15 cellular contexts compared by ENCODE assay signal in genomic region chr16:70740174-70740918, GRCh38. TPM values are rescaled to one million over a fixed set of nuclear protein-coding genes. Genes with fewer than 3 reads are reported as not detected.
DNase-seq lines count a peak whose midpoint lies in the region; ATAC-seq, FAIRE-seq and TF ChIP-seq lines count a peak whose summit lies in the region.
"Had no signal": no experiment of that assay in that cellular context is flagged by ENCODE, and none has a peak within 500 bp of the region (broad histone marks: within the 10 kb centered on the region; RNA-seq: fewer than 3 reads in every experiment).

No MANE protein-coding gene starts in this region.

- peaks cover 33% of the 10 kb centered on the region for H3K4me1 Mint-ChIP-seq in T-helper 2 cell treated with Interferon-gamma antibody and Interleukin-4, amounts not matched to agents 5 μg/mL and 100 μg/mL, for 36 hours (ENCODE audit: low read depth)
- peaks cover 72% of the 10 kb centered on the region for H3K4me1 Mint-ChIP-seq in activated CD8-positive, alpha-beta T cell treated with anti-CD3 and anti-CD28 coated beads, Interleukin-2, amount 10 ng/mL, durations not matched to agents 7 days and 5 days (ENCODE audit: low read depth)
- peaks cover 33% of the 10 kb centered on the region for H3K4me1 Mint-ChIP-seq in stimulated activated effector memory CD8-positive, alpha-beta T cell treated with anti-CD3 and anti-CD28 coated beads, Interleukin-12 subunit alpha, Interleukin-12 subunit beta, amount 100 ng/mL, for 72 hours

- peaks cover 23% of the 10 kb centered on the region for H3K36me3 Mint-ChIP-seq in T-helper 2 cell treated with Interferon-gamma antibody and Interleukin-4, amounts not matched to agents 5 μg/mL and 100 μg/mL, for 36 hours (ENCODE audit: low read depth)
- H3K36me3 Mint-ChIP-seq in activated CD8-positive, alpha-beta T cell treated with anti-CD3 and anti-CD28 coated beads, Interleukin-2, amount 10 ng/mL, durations not matched to agents 7 days and 5 days (ENCODE audit: low read depth) = peaks cover 41% of the 10 kb centered on the region
- peaks cover 12% of the 10 kb centered on the region for H3K36me3 Mint-ChIP-seq in stimulated activated effector memory CD8-positive, alpha-beta T cell treated with anti-CD3 and anti-CD28 coated beads, Interleukin-12 subunit alpha, Interleukin-12 subunit beta, amount 100 ng/mL, for 72 hours

- no peaks in the 10 kb centered on the region for H3K9me3 Mint-ChIP-seq in T-helper 2 cell treated with Interferon-gamma antibody and Interleukin-4, amounts not matched to agents 5 μg/mL and 100 μg/mL, for 36 hours
- H3K9me3 Mint-ChIP-seq in activated CD8-positive, alpha-beta T cell treated with anti-CD3 and anti-CD28 coated beads, Interleukin-2, amount 10 ng/mL, durations not matched to agents 7 days and 5 days (ENCODE audit: insufficient read depth) = peaks cover 4% of the 10 kb centered on the region
- no peaks in the 10 kb centered on the region for H3K9me3 Mint-ChIP-seq in stimulated activated effector memory CD8-positive, alpha-beta T cell treated with anti-CD3 and anti-CD28 coated beads, Interleukin-12 subunit alpha, Interleukin-12 subunit beta, amount 100 ng/mL, for 72 hours

- H3K4me3 Mint-ChIP-seq in T-helper 2 cell treated with Interferon-gamma antibody and Interleukin-4, amounts not matched to agents 5 μg/mL and 100 μg/mL, for 36 hours = no peak overlapping the region
- H3K4me3 Mint-ChIP-seq in activated CD8-positive, alpha-beta T cell treated with anti-CD3 and anti-CD28 coated beads, Interleukin-2, amount 10 ng/mL, durations not matched to agents 7 days and 5 days = no peak overlapping the region
- no peak overlapping the region for H3K4me3 Mint-ChIP-seq in stimulated activated effector memory CD8-positive, alpha-beta T cell treated with anti-CD3 and anti-CD28 coated beads, Interleukin-12 subunit alpha, Interleukin-12 subunit beta, amount 100 ng/mL, for 72 hours

- H3K4me1 ChIP-seq in left lung (peaks cover 28 to 67% of the 10 kb centered on the region in 2 donors), PC-3 (ENCODE audit: insufficient read depth, low read length) (0 out of 2 replicates have a peak, but pooled peaks cover under 1% of the 10 kb centered on the region)

- intact Hi-C loops in left lung (cut with DNase I) (no loop called here), PC-3 (cut with micrococcal nuclease) (no loop called here)

- no peaks in the 10 kb centered on the region for H3F3A ChIP-seq in PC-3 (ENCODE audit: low read length, unreplicated experiment)

- H3K36me3 ChIP-seq in left lung (peaks cover 0 to 57% of the 10 kb centered on the region in 2 donors), PC-3 (ENCODE audit: low read depth, low read length) (peaks cover 8% of the 10 kb centered on the region)
- H3K36me3 ChIP-seq: adrenal gland, thoracic aorta had no signal

- H3K9me3 ChIP-seq in left lung (peaks cover 0 to 5% of the 10 kb centered on the region in 2 donors), PC-3 (ENCODE audit: low read length) (no peaks in the 10 kb centered on the region)
- H3K9me3 ChIP-seq: adrenal gland, right atrium auricular region, thoracic aorta had no signal

- H3K27ac Mint-ChIP-seq in T-helper 2 cell treated with Interferon-gamma antibody and Interleukin-4, amounts not matched to agents 5 μg/mL and 100 μg/mL, for 36 hours = peak overlapping the region; percentile 45
- peak overlapping the region; percentile 99 for H3K27ac Mint-ChIP-seq in activated CD8-positive, alpha-beta T cell treated with anti-CD3 and anti-CD28 coated beads, Interleukin-2, amount 10 ng/mL, durations not matched to agents 7 days and 5 days
- peak overlapping the region; percentile 89 for H3K27ac Mint-ChIP-seq in stimulated activated effector memory CD8-positive, alpha-beta T cell treated with anti-CD3 and anti-CD28 coated beads, Interleukin-12 subunit alpha, Interleukin-12 subunit beta, amount 100 ng/mL, for 72 hours

- no TSS peak for BruUV-seq in PC-3 (replicated peaks; lab: Mats Ljungman, UMichigan)

- no peak overlapping the region for H3K9ac ChIP-seq in PC-3 (ENCODE audit: low read length)

- H3K79me2 ChIP-seq in PC-3 (ENCODE audit: low read length) = no peaks in the 10 kb centered on the region

- CTCF ChIA-PET in activated CD8-positive, alpha-beta T cell treated with anti-CD3 and anti-CD28 coated beads, Interleukin-2, amount 10 ng/mL, durations not matched to agents 7 days and 5 days (lab: Charles Lee) = interaction anchor here (1.3 to 1.4 kb wide), 2 partner anchors 10 to 31 kb away, joined by 3 to 4 read pairs; no protein-coding TSS in a partner anchor
- CTCF ChIA-PET in PC-3 (lab: Charles Lee) = interaction anchor here (0.5 kb wide), 1 partner anchor 31 kb away, joined by 4 read pairs; no protein-coding TSS in a partner anchor

- H3K27ac ChIP-seq in left lung = peak overlapping the region; percentile 26 to 45
- no peak overlapping the region for H3K27ac ChIP-seq in PC-3 (ENCODE audit: low read length)
- H3K27ac ChIP-seq: right atrium auricular region had no signal

- H4K20me1 ChIP-seq in PC-3 (ENCODE audit: low read length) = no peaks in the 10 kb centered on the region

- no peaks in the 10 kb centered on the region for H3K27me3 Mint-ChIP-seq in T-helper 2 cell treated with Interferon-gamma antibody and Interleukin-4, amounts not matched to agents 5 μg/mL and 100 μg/mL, for 36 hours (ENCODE audit: low read depth)
- no peaks in the 10 kb centered on the region for H3K27me3 Mint-ChIP-seq in activated CD8-positive, alpha-beta T cell treated with anti-CD3 and anti-CD28 coated beads, Interleukin-2, amount 10 ng/mL, durations not matched to agents 7 days and 5 days (ENCODE audit: low read depth)

- FAIRE-seq in GM19239 (lab: Jason Lieb, UNC) = no peak
- FAIRE-seq: K562 had no signal

- H3K4me2 ChIP-seq in PC-3 (ENCODE audit: low read length) = no peak overlapping the region

- H2AFZ ChIP-seq in PC-3 (ENCODE audit: low read length) = no peak overlapping the region

- POLR2A ChIA-PET in activated CD8-positive, alpha-beta T cell treated with anti-CD3 and anti-CD28 coated beads, Interleukin-2, amount 10 ng/mL, durations not matched to agents 7 days and 5 days (lab: Charles Lee) = interaction anchor here (0.9 kb wide), 1 partner anchor 44 kb away, joined by 3 read pairs; no protein-coding TSS in a partner anchor
- POLR2A ChIA-PET in PC-3 (lab: Charles Lee; ENCODE audit: unreplicated experiment) = no interaction called here

- H3K4me3 ChIP-seq in left lung (no peak overlapping the region), PC-3 (ENCODE audit: low read length) (no peak overlapping the region)
- H3K4me3 ChIP-seq: adrenal gland, dorsolateral prefrontal cortex, K562, right atrium auricular region, thoracic aorta had no signal

- no peaks in the 10 kb centered on the region for H3K9me2 ChIP-seq in PC-3 (replicated peaks; ENCODE audit: low read length)

- no peak for ATAC-seq in activated CD8-positive, alpha-beta T cell treated with anti-CD3 and anti-CD28 coated beads, Interleukin-2, amount 10 ng/mL, durations not matched to agents 7 days and 5 days
- ATAC-seq in left lung (no peak), PC-3 (no peak)
- ATAC-seq in stimulated activated effector memory CD8-positive, alpha-beta T cell treated with anti-CD3 and anti-CD28 coated beads, Interleukin-12 subunit alpha, Interleukin-12 subunit beta, amount 100 ng/mL, for 72 hours = no peak
- ATAC-seq: K562 had no signal

- H3K27me3 ChIP-seq in left lung (no peaks in the 10 kb centered on the region), PC-3 (ENCODE audit: low read length) (no peaks in the 10 kb centered on the region)
- H3K27me3 ChIP-seq: adrenal gland, dorsolateral prefrontal cortex, right atrium auricular region had no signal

- no peak for TF ChIP-seq CTCF in left lung (IDR thresholded peaks at IDR 0.05)
- no peak for TF ChIP-seq CTCF in PC-3 (conservative IDR thresholded peaks at IDR 0.05; ENCODE audit: low read depth, low read length)

- no peak for DNase-seq in T-helper 2 cell treated with Interferon-gamma antibody and Interleukin-4, amounts not matched to agents 5 μg/mL and 100 μg/mL, for 36 hours (ENCODE audit: low spot score)
- DNase-seq in T-helper 2 cell (no peak), left lung (peak in 1 of 2 donors; percentile 58), midbrain (lab: John Stamatoyannopoulos, UW) (no peak), GM19239 (ENCODE audit: insufficient read length, low spot score) (no peak), PC-3 (no peak)
- no peak for DNase-seq in activated CD8-positive, alpha-beta T cell treated with anti-CD3 and anti-CD28 coated beads, Interleukin-2, amount 10 ng/mL, durations not matched to agents 7 days and 5 days
- no peak for DNase-seq in stimulated activated effector memory CD8-positive, alpha-beta T cell treated with anti-CD3 and anti-CD28 coated beads, Interleukin-12 subunit alpha, Interleukin-12 subunit beta, amount 100 ng/mL, for 72 hours (ENCODE audit: low spot score in 2 of 2)
- DNase-seq: activated CD4-positive, alpha-beta T cell treated with anti-CD3 and anti-CD28 coated beads, Interleukin-2, amount 50 U/mL, for 4 hours; dorsolateral prefrontal cortex; NCI-H2029 had no signal

RNA-seq across cellular contexts. Expression of gene MTSS2, which starts 54.5 kb away (rescaled TPM):
- total RNA-seq in activated CD8-positive, alpha-beta T cell treated with anti-CD3 and anti-CD28 coated beads, Interleukin-2, amount 10 ng/mL, durations not matched to agents 7 days and 5 days = 1 to 10 TPM; 5.7 to 6.0 TPM
- 10 to 100 TPM; 58.1 to 96.3 TPM for total RNA-seq in left lung
- 18.7 and 39.2 TPM in 2 replicates for total RNA-seq in PC-3 (2014; rRNA removed)

Comparison
In these comparisons a context has a peak if more than half of its experiments do, and no peak if none do; other contexts are left out.
1. H3K27ac Mint-ChIP-seq: peak in every context shown above with its lines; median percentile 99 in activated CD8-positive, alpha-beta T cell treated with anti-CD3 and anti-CD28 coated beads, Interleukin-2, amount 10 ng/mL, durations not matched to agents 7 days and 5 days; 89 in stimulated activated effector memory CD8-positive, alpha-beta T cell treated with anti-CD3 and anti-CD28 coated beads, Interleukin-12 subunit alpha, Interleukin-12 subunit beta, amount 100 ng/mL, for 72 hours; 45 in T-helper 2 cell treated with Interferon-gamma antibody and Interleukin-4, amounts not matched to agents 5 μg/mL and 100 μg/mL, for 36 hours.